Comparison of ENCODE assay signal across 27 cellular contexts in the genomic region with DNA sequence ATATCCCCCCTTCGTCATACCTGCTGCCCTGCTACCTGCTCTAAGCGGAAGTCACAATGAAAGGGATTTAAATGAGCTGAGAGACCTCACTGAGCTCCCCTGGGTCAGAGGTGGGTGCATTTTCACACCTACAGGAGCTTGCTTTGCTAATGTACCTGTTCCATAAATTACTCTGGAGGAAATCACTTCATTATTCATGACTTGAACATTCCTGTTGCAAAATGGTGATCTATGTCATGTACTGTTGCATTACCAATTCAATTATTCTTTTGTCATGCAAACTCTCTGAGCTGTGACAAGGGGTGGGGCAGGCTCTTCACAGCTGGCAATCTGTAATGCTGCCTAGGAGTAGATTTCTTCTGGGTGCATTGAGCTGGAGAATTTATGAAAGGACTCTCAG.
DNase-seq lines count a peak whose midpoint lies in the region; ATAC-seq, FAIRE-seq and TF ChIP-seq lines count a peak whose summit lies in the region.
"Had no signal": no experiment of that assay in that cellular context is flagged by ENCODE, and none has a peak within 500 bp of the region (broad histone marks: within the 10 kb centered on the region; RNA-seq: fewer than 3 reads in every experiment).

No MANE protein-coding gene starts in this region.

- peak; percentile 60 for ATAC-seq in GM12878
- ATAC-seq in CD8-positive, alpha-beta T cell: no peak
- ATAC-seq: activated CD4-positive, CD25-positive, alpha-beta regulatory T cell treated with anti-CD3 and anti-CD28 coated beads, Interleukin-2, amount 50 U/mL, for 24 hours; activated CD8-positive, alpha-beta T cell treated with anti-CD3 and anti-CD28 coated beads for 36 hours; left lobe of liver; naive thymus-derived CD8-positive, alpha-beta T cell; pancreas; PC-3; right lobe of liver had no signal

- RAD21 ChIA-PET in GM12878 (lab: Charles Lee; ENCODE audit: unreplicated experiment): interaction anchor here (0.7 to 1.2 kb wide), 8 partner anchors 92 to 224 kb away, joined by 3 to 5 read pairs (median 4); no protein-coding TSS in a partner anchor

- H3K4me3 ChIP-seq in BLaER1: no peak overlapping the region
- H3K4me3 ChIP-seq in HUES6 (ENCODE audit: low read depth, low read length): peak overlapping the region; percentile 27; the same call in 1 of the 2 replicates
- H3K4me3 ChIP-seq in GM12878: no peak overlapping the region
- H3K4me3 ChIP-seq in CD8-positive, alpha-beta T cell (ENCODE audit: low read depth, low read length): no peak overlapping the region
- H3K4me3 ChIP-seq: pancreas, right lobe of liver had no signal

- CTCF ChIA-PET in GM12878 (lab: Yijun Ruan, JAX): interaction anchor here (0.6 to 1.3 kb wide), 5 partner anchors 15 to 220 kb away, joined by 3 to 4 read pairs (median 3); no protein-coding TSS in a partner anchor
- CTCF ChIA-PET in activated CD4-positive, alpha-beta T cell treated with anti-CD3 and anti-CD28 coated beads, Interleukin-2, amount 10 ng/mL, durations not matched to agents 7 days and 5 days (lab: Charles Lee): no interaction called here
- CTCF ChIA-PET in CD8-positive, alpha-beta T cell (lab: Charles Lee): no interaction called here

- no peaks in the 10 kb centered on the region for H3K79me2 ChIP-seq in GM12878 (ENCODE audit: control insufficient read depth, insufficient read depth, low read length)

- TF ChIP-seq EP300 in GM12878 (IDR thresholded peaks at IDR 0.05; ENCODE audit: borderline replicate concordance in 1 of 2, control insufficient read depth in 1 of 2, low read depth in 2 of 2, low read length in 2 of 2): no peak

- SMC1A ChIA-PET in GM12878 (lab: Charles Lee; ENCODE audit: uncharacterized antibody, unreplicated experiment): interaction anchor here (0.6 to 1.8 kb wide), 16 partner anchors 9 to 238 kb away, joined by 3 to 7 read pairs (median 3); no protein-coding TSS in a partner anchor

- peaks cover 5% of the 10 kb centered on the region for H3K9me3 Mint-ChIP-seq in activated CD4-positive, alpha-beta T cell treated with anti-CD3 and anti-CD28 coated beads, Interleukin-2, amount 10 ng/mL, durations not matched to agents 7 days and 5 days
- peaks cover 8% of the 10 kb centered on the region for H3K9me3 Mint-ChIP-seq in CD8-positive, alpha-beta T cell

- no peak for TF ChIP-seq POLR2A in GM12878 (IDR thresholded peaks at IDR 0.05; ENCODE audit: low read depth, low read length)

- H3K4me2 ChIP-seq in BLaER1 (peak overlapping the region; percentile 18; the same call in 1 of the 2 replicates), GM12878 (ENCODE audit: control insufficient read depth, insufficient read depth) (no peak overlapping the region)

- H3K27ac ChIP-seq in BLaER1: no peak overlapping the region
- H3K27ac ChIP-seq in HUES6 (ENCODE audit: low read depth, low read length): peak overlapping the region; percentile 79; the same call in 1 of the 2 replicates
- H3K27ac ChIP-seq in GM12878 (ENCODE audit: control insufficient read depth, insufficient read depth): no peak overlapping the region
- no peak overlapping the region for H3K27ac ChIP-seq in CD8-positive, alpha-beta T cell (ENCODE audit: low read depth, low read length)
- H3K27ac ChIP-seq: C4-2B, pancreas, right lobe of liver had no signal

- no peak for FAIRE-seq in GM12878 (lab: Jason Lieb, UNC)
- FAIRE-seq: frontal cortex, pancreas had no signal

- intact Hi-C loops in GM12878 (cut with micrococcal nuclease; ENCODE audit: unreplicated experiment): no loop called here
- intact Hi-C loops in CD8-positive, alpha-beta T cell (cut with DNase I, micrococcal nuclease): no loop called here

- no peaks in the 10 kb centered on the region for H3K36me3 Mint-ChIP-seq in activated CD4-positive, alpha-beta T cell treated with anti-CD3 and anti-CD28 coated beads, Interleukin-2, amount 10 ng/mL, durations not matched to agents 7 days and 5 days (ENCODE audit: low read depth)
- H3K36me3 Mint-ChIP-seq in CD8-positive, alpha-beta T cell: no peaks in the 10 kb centered on the region
- H3K36me3 Mint-ChIP-seq: brain; mesothelial cell of epicardium; naive thymus-derived CD8-positive, alpha-beta T cell; type B pancreatic cell had no signal

- H3K9ac ChIP-seq in BLaER1 (no peak overlapping the region), HUES6 (ENCODE audit: low read length) (no peak overlapping the region), GM12878 (ENCODE audit: control insufficient read depth, insufficient read depth, low read length) (no peak overlapping the region)

- no peaks in the 10 kb centered on the region for H3K36me3 ChIP-seq in BLaER1
- no peaks in the 10 kb centered on the region; the same call in 1 of the 2 replicates for H3K36me3 ChIP-seq in HUES6 (ENCODE audit: control insufficient read depth, insufficient read depth, low read length)
- H3K36me3 ChIP-seq in GM12878 (ENCODE audit: control insufficient read depth in 2 of 2, insufficient read depth in 2 of 2, low read length in 1 of 2): no peaks in the 10 kb centered on the region
- no peaks in the 10 kb centered on the region for H3K36me3 ChIP-seq in CD8-positive, alpha-beta T cell (ENCODE audit: insufficient read depth, low read length)
- H3K36me3 ChIP-seq: pancreas, right lobe of liver had no signal

- no TSS peak for BruUV-seq in GM12878 (replicated peaks; lab: Mats Ljungman, UMichigan)

- H3K9me3 ChIP-seq in BLaER1 (no peaks in the 10 kb centered on the region), HUES6 (ENCODE audit: control insufficient read depth, insufficient read depth, low read depth, low read length) (peaks cover 5% of the 10 kb centered on the region), GM12878 (replicated peaks; ENCODE audit: control insufficient read depth, insufficient read depth, low read length) (no peaks in the 10 kb centered on the region)
- no peaks in the 10 kb centered on the region for H3K9me3 ChIP-seq in CD8-positive, alpha-beta T cell (ENCODE audit: low read length)
- H3K9me3 ChIP-seq: pancreas, right lobe of liver had no signal

- TF ChIP-seq CTCF in GM12878 (IDR thresholded peaks at IDR 0.05 in 2 of 3, conservative IDR thresholded peaks at IDR 0.05 in 1 of 3; ENCODE audit: control insufficient read depth in 2 of 3, extremely low read depth in 1 of 3, insufficient read depth in 1 of 3, low read depth in 3 of 3, low read length in 3 of 3): no peak
- TF ChIP-seq CTCF in CD8-positive, alpha-beta T cell (IDR thresholded peaks at IDR 0.05): no peak

- no peaks in the 10 kb centered on the region for H3K27me3 ChIP-seq in BLaER1
- no peaks in the 10 kb centered on the region for H3K27me3 ChIP-seq in HUES6 (ENCODE audit: control insufficient read depth, insufficient read depth, low read length)
- no peaks in the 10 kb centered on the region for H3K27me3 ChIP-seq in GM12878 (replicated peaks in 1 of 2; ENCODE audit: control insufficient read depth in 2 of 2, insufficient read depth in 2 of 2, low read length in 1 of 2)
- H3K27me3 ChIP-seq in CD8-positive, alpha-beta T cell (ENCODE audit: insufficient read depth, low read length): no peaks in the 10 kb centered on the region
- H3K27me3 ChIP-seq: pancreas, right lobe of liver had no signal

- H3K27ac Mint-ChIP-seq in activated CD4-positive, alpha-beta T cell treated with anti-CD3 and anti-CD28 coated beads, Interleukin-2, amount 10 ng/mL, durations not matched to agents 7 days and 5 days: no peak overlapping the region
- no peak overlapping the region for H3K27ac Mint-ChIP-seq in CD8-positive, alpha-beta T cell
- H3K27ac Mint-ChIP-seq: activated CD8-positive, alpha-beta T cell treated with anti-CD3 and anti-CD28 coated beads for 36 hours; mesothelial cell of epicardium; naive thymus-derived CD8-positive, alpha-beta T cell; type B pancreatic cell had no signal

- no peaks in the 10 kb centered on the region for H3K4me1 Mint-ChIP-seq in activated CD4-positive, alpha-beta T cell treated with anti-CD3 and anti-CD28 coated beads, Interleukin-2, amount 10 ng/mL, durations not matched to agents 7 days and 5 days
- no peaks in the 10 kb centered on the region for H3K4me1 Mint-ChIP-seq in CD8-positive, alpha-beta T cell (ENCODE audit: low read depth)
- H3K4me1 Mint-ChIP-seq: naive thymus-derived CD8-positive, alpha-beta T cell had no signal

- H2AFZ ChIP-seq in GM12878 (ENCODE audit: control insufficient read depth, low read depth, low read length): no peak overlapping the region

- no peak overlapping the region for H3K4me3 Mint-ChIP-seq in activated CD4-positive, alpha-beta T cell treated with anti-CD3 and anti-CD28 coated beads, Interleukin-2, amount 10 ng/mL, durations not matched to agents 7 days and 5 days
- H3K4me3 Mint-ChIP-seq in CD8-positive, alpha-beta T cell: no peak overlapping the region
- H3K4me3 Mint-ChIP-seq: activated CD8-positive, alpha-beta T cell treated with anti-CD3 and anti-CD28 coated beads for 36 hours; brain; mesothelial cell of epicardium; naive thymus-derived CD8-positive, alpha-beta T cell; type B pancreatic cell had no signal

- in situ Hi-C loops in GM12878 (cut with MboI): no loop called here

- DNase-seq in GM12878 (ENCODE audit: low read depth, low spot score): no peak
- DNase-seq in iPS-NIHi11 (ENCODE audit: low spot score): peak; percentile 67
- no peak for DNase-seq in C1 segment of cervical spinal cord (lab: John Stamatoyannopoulos, UW)
- no peak for DNase-seq in activated CD4-positive, alpha-beta T cell treated with anti-CD3 and anti-CD28 coated beads, Interleukin-2, amount 10 ng/mL, durations not matched to agents 7 days and 5 days
- DNase-seq in RKO (ENCODE audit: low spot score): no peak
- DNase-seq in CD8-positive, alpha-beta T cell: no peak
- DNase-seq: activated CD8-positive, alpha-beta T cell treated with anti-CD3 and anti-CD28 coated beads for 36 hours; activated gamma-delta T cell treated with Interleukin-2 at 50 U/mL for 16 hours; activated T-cell treated with anti-CD3 and anti-CD28 coated beads for 4 hours; naive thymus-derived CD8-positive, alpha-beta T cell; NCI-H1092; NCI-H69; pancreas; PC-3; right lobe of liver; SHP77 treated with DMSO at 0.1 percent for 48 hours; stimulated activated CD8-positive, alpha-beta memory T cell treated with anti-CD3 and anti-CD28 coated beads, Interleukin-4, amount 100 ng/mL, for 48 hours; SW 1271 had no signal

- no peaks in the 10 kb centered on the region for H4K20me1 ChIP-seq in BLaER1
- no peaks in the 10 kb centered on the region for H4K20me1 ChIP-seq in GM12878 (ENCODE audit: control insufficient read depth, insufficient read depth)

- TF ChIP-seq RAD21 in GM12878 (IDR thresholded peaks at IDR 0.05; ENCODE audit: insufficient read depth, low read depth, low read length): no peak

- H3K4me1 ChIP-seq in BLaER1 (peaks cover 20% of the 10 kb centered on the region; the same call in 1 of the 2 replicates), HUES6 (ENCODE audit: control insufficient read depth, insufficient read depth, low read length) (peaks cover 41% of the 10 kb centered on the region), GM12878 (ENCODE audit: control insufficient read depth, insufficient read depth, low read length) (no peaks in the 10 kb centered on the region)
- H3K4me1 ChIP-seq in CD8-positive, alpha-beta T cell (ENCODE audit: insufficient read depth, low read length): no peaks in the 10 kb centered on the region
- H3K4me1 ChIP-seq: pancreas, right lobe of liver had no signal

- POLR2A ChIA-PET in GM12878 (lab: Charles Lee): no interaction called here
- POLR2A ChIA-PET in activated CD4-positive, alpha-beta T cell treated with anti-CD3 and anti-CD28 coated beads, Interleukin-2, amount 10 ng/mL, durations not matched to agents 7 days and 5 days (lab: Charles Lee): no interaction called here
- POLR2A ChIA-PET in CD8-positive, alpha-beta T cell (lab: Charles Lee): no interaction called here

- WGBS in GM12878 (ENCODE audit: insufficient coverage, insufficient replicate concordance, low lambda C conversion rate, missing lambda C conversion rate): 0% methylated on average over 2 of the region's 2 CpGs

- no peaks in the 10 kb centered on the region for H3K27me3 Mint-ChIP-seq in activated CD4-positive, alpha-beta T cell treated with anti-CD3 and anti-CD28 coated beads, Interleukin-2, amount 10 ng/mL, durations not matched to agents 7 days and 5 days
- H3K27me3 Mint-ChIP-seq in CD8-positive, alpha-beta T cell (ENCODE audit: low read depth): no peaks in the 10 kb centered on the region
- H3K27me3 Mint-ChIP-seq: activated CD8-positive, alpha-beta T cell treated with anti-CD3 and anti-CD28 coated beads for 36 hours; brain had no signal
